ENCODE assay signal across 20 cellular contexts in genomic region chr7:25353191-25353590, GRCh38.
"Had no signal": no experiment of that assay in that cellular context is flagged by ENCODE, and none has a peak within 500 bp of the region (broad histone marks: within the 10 kb centered on the region; RNA-seq: fewer than 3 reads in every experiment).

No MANE protein-coding gene starts in this region.

- H3K36me3 ChIP-seq: esophagus muscularis mucosa, lower lobe of right lung, right atrium auricular region, tibial artery, upper lobe of left lung had no signal

- H3K9ac ChIP-seq: parathyroid adenoma had no signal

- H3K4me1 ChIP-seq: esophagus muscularis mucosa, parathyroid adenoma, right atrium auricular region, tibial artery, upper lobe of left lung had no signal

- H2AFZ ChIP-seq: parathyroid adenoma had no signal

- H3K4me2 ChIP-seq: smooth muscle cell had no signal

- H3K27ac ChIP-seq: dorsolateral prefrontal cortex, epithelial cell of prostate, esophagus muscularis mucosa, lower lobe of right lung, parathyroid adenoma, right atrium auricular region, tibial artery, upper lobe of left lung had no signal

- H3K79me2 ChIP-seq: parathyroid adenoma had no signal

- H3K4me3 ChIP-seq: dorsolateral prefrontal cortex, esophagus muscularis mucosa, lower lobe of right lung, right atrium auricular region, smooth muscle cell, tibial artery, upper lobe of left lung had no signal

- H3K27me3 ChIP-seq: dorsolateral prefrontal cortex, esophagus muscularis mucosa, right atrium auricular region, upper lobe of left lung had no signal

- DNase-seq: dorsolateral prefrontal cortex; effector CD4-positive, alpha-beta T cell; head of caudate nucleus; left ventricle myocardium superior; lower lobe of right lung; natural killer cell; stimulated activated CD4-positive, alpha-beta T cell treated with anti-CD3 and anti-CD28 coated beads, Interleukin-12 subunit alpha, Interleukin-12 subunit beta, amount 100 ng/mL, for 4 hours; stimulated activated CD4-positive, alpha-beta T cell treated with anti-CD3 and anti-CD28 coated beads, Interleukin-1b, Interleukin-23, amount 100 ng/mL, for 48 hours; stimulated activated CD4-positive, alpha-beta T cell treated with anti-CD3 and anti-CD28 coated beads, Interleukin-4, amount 100 ng/mL, for 1 hour; stimulated activated CD8-positive, alpha-beta memory T cell treated with anti-CD3 and anti-CD28 coated beads, Interleukin-4, amount 100 ng/mL, for 48 hours; stimulated activated naive CD4-positive, alpha-beta T cell; stimulated activated naive CD8-positive, alpha-beta T cell treated with anti-CD3 and anti-CD28 coated beads, Interleukin-15, amount 100 ng/mL, for 72 hours; tibial artery; upper lobe of left lung had no signal

- ATAC-seq: left ventricle myocardium superior; lower lobe of right lung; natural killer cell; sciatic nerve; stimulated activated naive CD8-positive, alpha-beta T cell treated with anti-CD3 and anti-CD28 coated beads, Interleukin-15, amount 100 ng/mL, for 72 hours had no signal

- H3K9me3 ChIP-seq: esophagus muscularis mucosa, lower lobe of right lung, right atrium auricular region, tibial artery, upper lobe of left lung had no signal
